In the genomic region with DNA sequence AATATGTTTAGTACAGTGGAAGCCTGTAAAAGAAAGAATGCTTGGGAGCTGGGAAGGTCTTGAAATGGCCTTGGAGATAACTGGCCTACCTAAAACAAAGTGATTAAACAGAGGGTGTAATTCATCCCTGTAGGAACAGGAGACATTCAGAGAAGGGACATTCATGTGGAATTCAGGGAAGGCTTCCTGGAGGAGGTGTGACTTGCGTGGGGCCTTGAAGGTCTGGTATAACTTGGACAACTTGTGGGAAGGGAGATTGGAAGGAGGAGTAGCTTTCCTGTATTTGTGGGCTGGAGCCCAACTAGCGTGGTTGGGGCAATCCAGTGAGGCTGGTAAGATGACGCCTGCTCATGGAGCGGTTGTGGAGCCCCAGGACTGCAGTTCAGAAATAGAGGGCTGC, we compare ENCODE assay signal across 11 cellular contexts.
"Had no signal": no experiment of that assay in that cellular context is flagged by ENCODE, and none has a peak within 500 bp of the region (broad histone marks: within the 10 kb centered on the region; RNA-seq: fewer than 3 reads in every experiment).

No MANE protein-coding gene starts in this region.

- H3K4me3 Mint-ChIP-seq: HFFc6 had no signal

- H3K27ac Mint-ChIP-seq: HFFc6 had no signal

- DNase-seq: GM23248, GOT3, H7, HFFc6, IMR-90, Karpas-422, KBM-7 had no signal

- H3K4me3 ChIP-seq: GM23248, HAP-1 had no signal

- ATAC-seq: HCT116 had no signal

- H3K9ac ChIP-seq: GM23248, KMS-11 had no signal

- H3K27ac ChIP-seq: GM23248, HL-60, KMS-11 had no signal

- H3K4me2 ChIP-seq: KMS-11 had no signal

- H3K9me3 ChIP-seq: HAP-1 had no signal

- H3K36me3 ChIP-seq: HAP-1 had no signal

- H3K9me3 Mint-ChIP-seq: HFFc6 had no signal

- H3K4me1 ChIP-seq: HAP-1 had no signal
